ENCODE assay signal across 3 cellular contexts in the genomic region with DNA sequence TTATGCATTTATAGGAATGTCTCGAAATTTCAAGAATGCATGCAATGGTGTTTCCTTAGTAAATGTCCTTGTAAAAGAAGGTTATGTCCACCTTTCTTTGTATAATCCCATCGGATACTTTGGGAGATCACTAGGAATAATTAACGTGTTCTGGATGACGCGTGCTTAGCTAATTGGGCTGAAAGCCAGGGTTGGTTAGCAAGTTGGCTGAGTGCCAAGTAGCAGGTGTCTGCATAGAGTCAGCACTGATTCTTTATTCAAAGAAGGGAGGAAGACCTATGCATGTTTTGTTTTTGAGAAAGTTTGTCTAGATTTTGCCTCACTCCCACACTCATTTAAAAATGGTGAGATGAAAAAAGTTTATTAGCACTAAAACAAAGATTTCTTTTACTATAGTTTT.
TF ChIP-seq lines count a peak whose summit lies in the region.

No MANE protein-coding gene starts in this region.

TF ChIP-seq in SK-N-SH, 30 proteins besides CTCF, POLR2A, EP300 and RAD21:
- TF ChIP-seq ZBTB33 (IDR thresholded peaks at IDR 0.05; ENCODE audit: borderline replicate concordance, low read depth) (no peak), POLR2AphosphoS5 (IDR thresholded peaks at IDR 0.05; ENCODE audit: low read depth, low read length) (no peak), RCOR1 (IDR thresholded peaks at IDR 0.05; ENCODE audit: low read length) (no peak), NFIC (IDR thresholded peaks at IDR 0.05; ENCODE audit: borderline replicate concordance) (0 out of 2 replicates have a peak, but pooled peaks have one; percentile 17), MXI1 (IDR thresholded peaks at IDR 0.05; ENCODE audit: low read depth, low read length) (no peak), MAX (IDR thresholded peaks at IDR 0.05; ENCODE audit: low read depth) (no peak), YY1 (IDR thresholded peaks at IDR 0.05; ENCODE audit: low read depth) (no peak), RFX5 (IDR thresholded peaks at IDR 0.05; ENCODE audit: low read length) (no peak)

TF ChIP-seq in SK-N-SH treated with all-trans-retinoic acid at 6 μM for 48 hours, 23 proteins besides CTCF, POLR2A, EP300 and RAD21:
- TF ChIP-seq RARB (CRISPR knock-in tag; IDR thresholded peaks at IDR 0.05) (no peak), BACH2 (CRISPR knock-in tag; IDR thresholded peaks at IDR 0.05; ENCODE audit: borderline replicate concordance) (no peak), SNAI2 (CRISPR knock-in tag; IDR thresholded peaks at IDR 0.05) (no peak), ZNF8 (CRISPR knock-in tag; IDR thresholded peaks at IDR 0.05) (no peak), TCF4 (CRISPR knock-in tag; IDR thresholded peaks at IDR 0.05; ENCODE audit: borderline replicate concordance) (no peak)
- TF ChIP-seq, protein P1, sequence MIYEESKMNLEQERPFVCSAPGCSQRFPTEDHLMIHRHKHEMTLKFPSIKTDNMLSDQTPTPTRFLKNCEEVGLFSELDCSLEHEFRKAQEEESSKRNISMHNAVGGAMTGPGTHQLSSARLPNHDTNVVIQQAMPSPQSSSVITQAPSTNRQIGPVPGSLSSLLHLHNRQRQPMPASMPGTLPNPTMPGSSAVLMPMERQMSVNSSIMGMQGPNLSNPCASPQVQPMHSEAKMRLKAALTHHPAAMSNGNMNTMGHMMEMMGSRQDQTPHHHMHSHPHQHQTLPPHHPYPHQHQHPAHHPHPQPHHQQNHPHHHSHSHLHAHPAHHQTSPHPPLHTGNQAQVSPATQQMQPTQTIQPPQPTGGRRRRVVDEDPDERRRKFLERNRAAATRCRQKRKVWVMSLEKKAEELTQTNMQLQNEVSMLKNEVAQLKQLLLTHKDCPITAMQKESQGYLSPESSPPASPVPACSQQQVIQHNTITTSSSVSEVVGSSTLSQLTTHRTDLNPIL (CRISPR knock-in tag; IDR thresholded peaks at IDR 0.05; ENCODE audit: low read depth): no peak
- TF ChIP-seq, protein P2, sequence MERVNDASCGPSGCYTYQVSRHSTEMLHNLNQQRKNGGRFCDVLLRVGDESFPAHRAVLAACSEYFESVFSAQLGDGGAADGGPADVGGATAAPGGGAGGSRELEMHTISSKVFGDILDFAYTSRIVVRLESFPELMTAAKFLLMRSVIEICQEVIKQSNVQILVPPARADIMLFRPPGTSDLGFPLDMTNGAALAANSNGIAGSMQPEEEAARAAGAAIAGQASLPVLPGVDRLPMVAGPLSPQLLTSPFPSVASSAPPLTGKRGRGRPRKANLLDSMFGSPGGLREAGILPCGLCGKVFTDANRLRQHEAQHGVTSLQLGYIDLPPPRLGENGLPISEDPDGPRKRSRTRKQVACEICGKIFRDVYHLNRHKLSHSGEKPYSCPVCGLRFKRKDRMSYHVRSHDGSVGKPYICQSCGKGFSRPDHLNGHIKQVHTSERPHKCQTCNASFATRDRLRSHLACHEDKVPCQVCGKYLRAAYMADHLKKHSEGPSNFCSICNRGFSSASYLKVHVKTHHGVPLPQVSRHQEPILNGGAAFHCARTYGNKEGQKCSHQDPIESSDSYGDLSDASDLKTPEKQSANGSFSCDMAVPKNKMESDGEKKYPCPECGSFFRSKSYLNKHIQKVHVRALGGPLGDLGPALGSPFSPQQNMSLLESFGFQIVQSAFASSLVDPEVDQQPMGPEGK (CRISPR knock-in tag; IDR thresholded peaks at IDR 0.05; ENCODE audit: borderline replicate concordance): no peak

TF ChIP-seq in H1, 55 proteins besides CTCF, POLR2A, EP300 and RAD21:
- TF ChIP-seq TBP (IDR thresholded peaks at IDR 0.05; ENCODE audit: low read depth, low read length) (no peak), GABPA (IDR thresholded peaks at IDR 0.05; ENCODE audit: borderline replicate concordance, insufficient read depth, low read length) (no peak), JUN (IDR thresholded peaks at IDR 0.05; ENCODE audit: low read depth, low read length) (no peak), SP2 (IDR thresholded peaks at IDR 0.05; ENCODE audit: low read length) (no peak), CHD1 (IDR thresholded peaks at IDR 0.05; ENCODE audit: low read depth, low read length) (no peak), USF2 (IDR thresholded peaks at IDR 0.05; ENCODE audit: low read length) (no peak), RFX5 (IDR thresholded peaks at IDR 0.05; ENCODE audit: borderline replicate concordance, low read depth, low read length) (no peak), CEBPB (IDR thresholded peaks at IDR 0.05; ENCODE audit: low read depth, low read length) (no peak), BRCA1 (IDR thresholded peaks at IDR 0.05; ENCODE audit: low read depth, low read length) (no peak), TEAD4 (IDR thresholded peaks at IDR 0.05; ENCODE audit: low read depth, low read length) (no peak), CTBP2 (IDR thresholded peaks at IDR 0.05; ENCODE audit: borderline replicate concordance, insufficient read depth, insufficient read length, low read length) (no peak), KDM4A (IDR thresholded peaks at IDR 0.05; ENCODE audit: low read depth, low read length, severe bottlenecking) (no peak), SIN3A (conservative IDR thresholded peaks at IDR 0.05 in 1 of 2, IDR thresholded peaks at IDR 0.05 in 1 of 2; ENCODE audit: low read depth in 1 of 2, low read length in 2 of 2) (no peak), RXRA (IDR thresholded peaks at IDR 0.05; ENCODE audit: insufficient read depth, low read depth, low read length) (no peak), CHD2 (IDR thresholded peaks at IDR 0.05; ENCODE audit: low read length) (no peak), SRF (IDR thresholded peaks at IDR 0.05; ENCODE audit: low read depth, low read length) (no peak), SAP30 (IDR thresholded peaks at IDR 0.05; ENCODE audit: insufficient read depth, insufficient replicate concordance, low read length) (no peak)
- TF ChIP-seq, protein P3, sequence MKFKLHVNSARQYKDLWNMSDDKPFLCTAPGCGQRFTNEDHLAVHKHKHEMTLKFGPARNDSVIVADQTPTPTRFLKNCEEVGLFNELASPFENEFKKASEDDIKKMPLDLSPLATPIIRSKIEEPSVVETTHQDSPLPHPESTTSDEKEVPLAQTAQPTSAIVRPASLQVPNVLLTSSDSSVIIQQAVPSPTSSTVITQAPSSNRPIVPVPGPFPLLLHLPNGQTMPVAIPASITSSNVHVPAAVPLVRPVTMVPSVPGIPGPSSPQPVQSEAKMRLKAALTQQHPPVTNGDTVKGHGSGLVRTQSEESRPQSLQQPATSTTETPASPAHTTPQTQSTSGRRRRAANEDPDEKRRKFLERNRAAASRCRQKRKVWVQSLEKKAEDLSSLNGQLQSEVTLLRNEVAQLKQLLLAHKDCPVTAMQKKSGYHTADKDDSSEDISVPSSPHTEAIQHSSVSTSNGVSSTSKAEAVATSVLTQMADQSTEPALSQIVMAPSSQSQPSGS (IDR thresholded peaks at IDR 0.05; ENCODE audit: low read length): no peak
